19 cellular contexts compared by ENCODE assay signal in genomic region chr5:174798411-174798930, GRCh38.
DNase-seq lines count a peak whose midpoint lies in the region; TF ChIP-seq lines count a peak whose summit lies in the region.
"Had no signal": no experiment of that assay in that cellular context is flagged by ENCODE, and none has a peak within 500 bp of the region (broad histone marks: within the 10 kb centered on the region; RNA-seq: fewer than 3 reads in every experiment).

No MANE protein-coding gene starts in this region.

- no peak for TF ChIP-seq CTCF in mesothelial cell of epicardium (IDR thresholded peaks at IDR 0.05; ENCODE audit: unreplicated experiment)

- CTCF ChIA-PET in CD4-positive, alpha-beta memory T cell (lab: Charles Lee; ENCODE audit: partially characterized antibody): no interaction called here
- CTCF ChIA-PET in activated naive CD4-positive, alpha-beta T cell treated with anti-CD3 and anti-CD28 coated beads, Interleukin-2, amount 10 ng/mL, durations not matched to agents 7 days and 5 days (lab: Charles Lee): no interaction called here

- H3K27ac ChIP-seq in CD4-positive, alpha-beta memory T cell (ENCODE audit: low read depth, low read length): no peak overlapping the region
- no peak overlapping the region for H3K27ac ChIP-seq in Karpas-422 (ENCODE audit: low read length)

- intact Hi-C loops in CD4-positive, alpha-beta memory T cell (cut with micrococcal nuclease): no loop called here

- no peak overlapping the region for H2AFZ ChIP-seq in Karpas-422 (ENCODE audit: low read length)

- peaks cover 9% of the 10 kb centered on the region for H3K27me3 ChIP-seq in CD4-positive, alpha-beta memory T cell (ENCODE audit: insufficient read depth, low read length)
- H3K27me3 ChIP-seq in Karpas-422 (ENCODE audit: low read length): no peaks in the 10 kb centered on the region

- no peak overlapping the region for H3K4me3 ChIP-seq in CD4-positive, alpha-beta memory T cell (ENCODE audit: low read length in 2 of 2)
- H3K4me3 ChIP-seq in Jurkat, Clone E6-1 (ENCODE audit: low read length): no peak overlapping the region
- no peak overlapping the region for H3K4me3 ChIP-seq in Karpas-422 (ENCODE audit: low read length)
- H3K4me3 ChIP-seq: K562 had no signal

- no peaks in the 10 kb centered on the region for H3K79me2 ChIP-seq in Karpas-422 (ENCODE audit: low read length)

- no peak overlapping the region for H3K9ac ChIP-seq in Karpas-422 (ENCODE audit: low read length)

- H3K9me2 ChIP-seq in Karpas-422 (replicated peaks; ENCODE audit: insufficient read depth, low read length): no peaks in the 10 kb centered on the region

- peak overlapping the region; percentile 17 to 69 (median 60) for H3K4me3 Mint-ChIP-seq in CD4-positive, alpha-beta memory T cell
- H3K4me3 Mint-ChIP-seq in mesothelial cell of epicardium: no peak overlapping the region
- H3K4me3 Mint-ChIP-seq in activated naive CD4-positive, alpha-beta T cell treated with anti-CD3 and anti-CD28 coated beads, Interleukin-2, amount 10 ng/mL, durations not matched to agents 7 days and 5 days: no peak overlapping the region
- H3K4me3 Mint-ChIP-seq: CD8-positive, alpha-beta T cell had no signal

- no peaks in the 10 kb centered on the region for H3K36me3 Mint-ChIP-seq in CD4-positive, alpha-beta memory T cell
- no peaks in the 10 kb centered on the region for H3K36me3 Mint-ChIP-seq in mesothelial cell of epicardium
- H3K36me3 Mint-ChIP-seq in activated naive CD4-positive, alpha-beta T cell treated with anti-CD3 and anti-CD28 coated beads, Interleukin-2, amount 10 ng/mL, durations not matched to agents 7 days and 5 days: no peaks in the 10 kb centered on the region
- H3K36me3 Mint-ChIP-seq: CD8-positive, alpha-beta T cell had no signal

- H3K27ac Mint-ChIP-seq in CD4-positive, alpha-beta memory T cell: peak overlapping the region in 4 of 7 donors; percentile 37 to 67 (median 54)
- H3K27ac Mint-ChIP-seq in mesothelial cell of epicardium: peak overlapping the region; percentile 66
- no peak overlapping the region for H3K27ac Mint-ChIP-seq in activated naive CD4-positive, alpha-beta T cell treated with anti-CD3 and anti-CD28 coated beads, Interleukin-2, amount 10 ng/mL, durations not matched to agents 7 days and 5 days
- H3K27ac Mint-ChIP-seq: CD8-positive, alpha-beta T cell had no signal

- peaks cover 0 to 4% of the 10 kb centered on the region in 2 donors for H3K9me3 ChIP-seq in CD4-positive, alpha-beta memory T cell (ENCODE audit: control insufficient read depth in 1 of 2, low read length in 2 of 2)
- no peaks in the 10 kb centered on the region for H3K9me3 ChIP-seq in Karpas-422 (ENCODE audit: low read length)
- H3K9me3 ChIP-seq: BE2C had no signal

- POLR2A ChIA-PET in CD4-positive, alpha-beta memory T cell (lab: Charles Lee; ENCODE audit: partially characterized antibody): no interaction called here

- H3K27me3 Mint-ChIP-seq in CD4-positive, alpha-beta memory T cell: peaks cover 19 to 22% of the 10 kb centered on the region in 2 donors
- no peaks in the 10 kb centered on the region for H3K27me3 Mint-ChIP-seq in mesothelial cell of epicardium (ENCODE audit: low read depth)
- H3K27me3 Mint-ChIP-seq in activated naive CD4-positive, alpha-beta T cell treated with anti-CD3 and anti-CD28 coated beads, Interleukin-2, amount 10 ng/mL, durations not matched to agents 7 days and 5 days: peaks cover 15% of the 10 kb centered on the region

- DNase-seq in CD4-positive, alpha-beta memory T cell: peak in 3 of 5 donors; percentile 1 to 21 (median 17)
- DNase-seq in Jurkat, Clone E6-1 (ENCODE audit: low read depth, low spot score): peak; percentile 32
- DNase-seq in ecto neural progenitor cell (ENCODE audit: low spot score): peak; percentile 7
- DNase-seq in mesothelial cell of epicardium (ENCODE audit: low spot score in 2 of 2, unreplicated experiment in 2 of 2): no peak
- DNase-seq in Karpas-422: no peak
- no peak for DNase-seq in SIG-M5 treated with dmso at 0.1 percent for 504 hours (lab: John Stamatoyannopoulos, UW; ENCODE audit: unreplicated experiment)
- DNase-seq in activated naive CD4-positive, alpha-beta T cell treated with anti-CD3 and anti-CD28 coated beads, Interleukin-2, amount 10 ng/mL, durations not matched to agents 7 days and 5 days: no peak
- DNase-seq in nucleus accumbens (lab: John Stamatoyannopoulos, UW): no peak
- DNase-seq: BE2C; CD8-positive, alpha-beta T cell; DND-41; H7; NCI-H1092; NCI-H1694; NCI-H2107; NCI-H226; NCI-H526; NK-92 treated with Interleukin-12 subunit alpha and Interleukin-12 subunit beta, amount 100 ng/mL, for 24 hours had no signal

- no peak overlapping the region for H3K4me2 ChIP-seq in Karpas-422 (ENCODE audit: low read depth, low read length, poor library complexity, severe bottlenecking)

- H3K36me3 ChIP-seq in CD4-positive, alpha-beta memory T cell (ENCODE audit: insufficient read depth, low read length): no peaks in the 10 kb centered on the region
- H3K36me3 ChIP-seq in Karpas-422 (ENCODE audit: insufficient read depth, low read length): no peaks in the 10 kb centered on the region
- H3K36me3 ChIP-seq: BE2C had no signal

- peaks cover 2 to 19% (median 10%) of the 10 kb centered on the region in 4 donors for H3K4me1 Mint-ChIP-seq in CD4-positive, alpha-beta memory T cell
- H3K4me1 Mint-ChIP-seq in mesothelial cell of epicardium: peaks cover 48% of the 10 kb centered on the region
- H3K4me1 Mint-ChIP-seq in activated naive CD4-positive, alpha-beta T cell treated with anti-CD3 and anti-CD28 coated beads, Interleukin-2, amount 10 ng/mL, durations not matched to agents 7 days and 5 days: peaks cover 6% of the 10 kb centered on the region

- H3K4me1 ChIP-seq in CD4-positive, alpha-beta memory T cell (ENCODE audit: insufficient read depth, low read length): peaks cover 5% of the 10 kb centered on the region
- H3K4me1 ChIP-seq in Karpas-422 (ENCODE audit: low read length): no peaks in the 10 kb centered on the region
- H3K4me1 ChIP-seq: BE2C had no signal

- no peaks in the 10 kb centered on the region for H4K20me1 ChIP-seq in Karpas-422 (ENCODE audit: insufficient read depth, low read depth, low read length)

- peaks cover 0 to 11% (median 2%) of the 10 kb centered on the region in 8 donors for H3K9me3 Mint-ChIP-seq in CD4-positive, alpha-beta memory T cell
- no peaks in the 10 kb centered on the region for H3K9me3 Mint-ChIP-seq in mesothelial cell of epicardium
- H3K9me3 Mint-ChIP-seq in activated naive CD4-positive, alpha-beta T cell treated with anti-CD3 and anti-CD28 coated beads, Interleukin-2, amount 10 ng/mL, durations not matched to agents 7 days and 5 days: no peaks in the 10 kb centered on the region
- H3K9me3 Mint-ChIP-seq: CD8-positive, alpha-beta T cell had no signal

Comparison
In these comparisons a context has a peak if more than half of its experiments do, and no peak if none do; other contexts are left out.
1. DNase-seq: peak in CD4-positive, alpha-beta memory T cell (3 of 5), Jurkat, Clone E6-1 (single experiment) and ecto neural progenitor cell (single experiment); none in mesothelial cell of epicardium (0 of 2), Karpas-422 (single experiment), SIG-M5 treated with dmso at 0.1 percent for 504 hours (single experiment), activated naive CD4-positive, alpha-beta T cell treated with anti-CD3 and anti-CD28 coated beads, Interleukin-2, amount 10 ng/mL, durations not matched to agents 7 days and 5 days (single experiment) and nucleus accumbens (0 of 56).
2. H3K4me3 Mint-ChIP-seq: peak in CD4-positive, alpha-beta memory T cell (8 of 8); none in mesothelial cell of epicardium (single experiment) and activated naive CD4-positive, alpha-beta T cell treated with anti-CD3 and anti-CD28 coated beads, Interleukin-2, amount 10 ng/mL, durations not matched to agents 7 days and 5 days (single experiment).